Comparison of ENCODE assay signal across 25 cellular contexts in genomic region chr14:59455411-59455810, GRCh38. TPM values are rescaled to one million over a fixed set of nuclear protein-coding genes. Genes with fewer than 3 reads are reported as not detected.
DNase-seq lines count a peak whose midpoint lies in the region; ATAC-seq, FAIRE-seq and TF ChIP-seq lines count a peak whose summit lies in the region.
"Had no signal": no experiment of that assay in that cellular context is flagged by ENCODE, and none has a peak within 500 bp of the region (broad histone marks: within the 10 kb centered on the region; RNA-seq: fewer than 3 reads in every experiment).

No MANE protein-coding gene starts in this region.

- H3K4me2 ChIP-seq in SK-N-SH, result no peak overlapping the region

- peak; percentile 34 for ATAC-seq in SK-N-SH treated with all-trans-retinoic acid at 6 μM for 48 hours
- peak; percentile 55 for ATAC-seq in aorta (ENCODE audit: low FRiP score)
- ATAC-seq: HCT116, K562 had no signal

- H3K36me3 ChIP-seq in SK-N-SH (replicated peaks in 1 of 2; ENCODE audit: control insufficient read depth in 1 of 2, insufficient read depth in 2 of 2, low read length in 1 of 2) (peaks cover 53 to 73% of the 10 kb centered on the region in 2 experiments), ascending aorta (no peaks in the 10 kb centered on the region), aorta (ENCODE audit: control insufficient read depth in 1 of 2, insufficient read depth in 2 of 2, low read length in 1 of 2) (peaks cover 0 to 2% of the 10 kb centered on the region in 2 donors)
- H3K36me3 ChIP-seq: neutrophil had no signal

- H3K79me2 ChIP-seq in SK-N-SH (ENCODE audit: insufficient read depth), result peaks cover 11% of the 10 kb centered on the region; the same call in 1 of the 2 replicates

- no peak overlapping the region for H3K4me3 ChIP-seq in SK-N-SH (ENCODE audit: low read depth in 2 of 2, low read length in 1 of 2)
- no peak overlapping the region for H3K4me3 ChIP-seq in ascending aorta
- no peak overlapping the region for H3K4me3 ChIP-seq in foreskin fibroblast (ENCODE audit: low read depth in 1 of 2, low read length in 2 of 2)
- H3K4me3 ChIP-seq in aorta (ENCODE audit: low read length in 2 of 2), result no peak overlapping the region
- H3K4me3 ChIP-seq: K562, spleen, upper lobe of left lung had no signal

- POLR2A ChIA-PET in SK-N-SH (lab: Yijun Ruan, JAX) (no interaction called here), GM10248 (lab: Yijun Ruan, JAX) (no interaction called here)

- H3K9me2 ChIP-seq in SK-N-SH, result no peaks in the 10 kb centered on the region

- TF ChIP-seq RAD21 in SK-N-SH (IDR thresholded peaks at IDR 0.05; ENCODE audit: low read length), result no peak

- H3K4me1 ChIP-seq in SK-N-SH (ENCODE audit: control insufficient read depth in 1 of 2, insufficient read depth in 2 of 2, low read depth in 1 of 2, low read length in 1 of 2) (peaks cover 0 to 11% of the 10 kb centered on the region in 2 experiments; a peak in 2 of 4 replicates), ascending aorta (peaks cover 0 to 14% of the 10 kb centered on the region in 2 donors), aorta (ENCODE audit: control insufficient read depth in 1 of 2, insufficient read depth in 2 of 2, low read length in 2 of 2) (peaks cover 0 to 3% of the 10 kb centered on the region in 2 donors)
- H3K4me1 ChIP-seq: spleen, upper lobe of left lung had no signal

- DNase-seq in SK-N-SH (no peak), ascending aorta (ENCODE audit: low spot score in 2 of 2) (no peak), foreskin fibroblast (peak; percentile 77 to 85), aorta (no peak), GM10248 (ENCODE audit: extremely low spot score) (no peak), D721Med (ENCODE audit: insufficient read length, low spot score) (no peak)
- no peak for DNase-seq in activated CD8-positive, alpha-beta memory T cell treated with anti-CD3 and anti-CD28 coated beads for 24 hours
- DNase-seq: activated B cell treated with CpG ODN at 0.5 μM for 24 hours; activated CD4-positive, alpha-beta T cell treated with anti-CD3 and anti-CD28 coated beads, Interleukin-2, amount 50 U/mL, for 48 hours; activated gamma-delta T cell; GDM1; mammary epithelial cell; NCI-H1694; NCI-H2171 treated with DMSO at 0.1 percent for 48 hours; NCI-H526; spleen; stimulated activated CD4-positive, alpha-beta T cell treated with anti-CD3 and anti-CD28 coated beads, Interleukin-4, amount 100 ng/mL, for 4 hours; upper lobe of left lung had no signal

- intact Hi-C loops in ascending aorta (cut with DNase I) (no loop called here), aorta (cut with DNase I) (no loop called here)

- H4K20me1 ChIP-seq in SK-N-SH (ENCODE audit: insufficient read depth), result no peaks in the 10 kb centered on the region

- no peak for TF ChIP-seq EP300 in SK-N-SH (IDR thresholded peaks at IDR 0.05; ENCODE audit: borderline replicate concordance in 1 of 2, low read depth in 1 of 2, low read length in 1 of 2)

- H3K27ac ChIP-seq in SK-N-SH (ENCODE audit: low read depth in 2 of 2, low read length in 1 of 2) (peak overlapping the region in 1 of 2 experiments; percentile 98; a peak in 2 of 4 replicates), ascending aorta (peak overlapping the region; percentile 76 to 89), aorta (ENCODE audit: low read depth in 1 of 2, low read length in 2 of 2) (peak overlapping the region; percentile 37 to 40)
- H3K27ac ChIP-seq: neutrophil, spleen, upper lobe of left lung had no signal

- CTCF ChIA-PET in SK-N-SH (lab: Yijun Ruan, JAX) (interaction anchor here (0.8 to 1.5 kb wide), 3 partner anchors 18 to 427 kb away, joined by 3 to 4 read pairs (median 4); no protein-coding TSS in a partner anchor), GM10248 (lab: Yijun Ruan, JAX) (interaction anchor here (2.6 kb wide), 1 partner anchor 11 kb away, joined by 13 read pairs; no protein-coding TSS in a partner anchor)

- H3K27me3 ChIP-seq in SK-N-SH (ENCODE audit: insufficient read depth) (no peaks in the 10 kb centered on the region), ascending aorta (no peaks in the 10 kb centered on the region), aorta (ENCODE audit: control insufficient read depth in 1 of 2, insufficient read depth in 2 of 2, low read length in 1 of 2) (no peaks in the 10 kb centered on the region)
- H3K27me3 ChIP-seq: neutrophil, spleen, upper lobe of left lung had no signal

- peaks cover 37% of the 10 kb centered on the region for H3F3A ChIP-seq in SK-N-SH (replicated peaks; ENCODE audit: insufficient read depth)

- TF ChIP-seq CTCF in SK-N-SH (IDR thresholded peaks at IDR 0.05) (no peak), ascending aorta (IDR thresholded peaks at IDR 0.05) (no peak), foreskin fibroblast (IDR thresholded peaks at IDR 0.05; ENCODE audit: low read depth, low read length) (no peak), GM10248 (IDR thresholded peaks at IDR 0.05; ENCODE audit: control extremely low read depth, extremely low read depth, low read depth, missing control alignments) (no peak), D721Med (IDR thresholded peaks at IDR 0.05; ENCODE audit: insufficient read depth, missing control alignments) (no peak)

- 100% methylated on average over 1 of the region's 1 CpG for WGBS in SK-N-SH (ENCODE audit: low lambda C conversion rate)
- 91 to 95% methylated on average over 1 of the region's 1 CpG for WGBS in aorta, 2 donors

- no peak overlapping the region for H3K9ac ChIP-seq in SK-N-SH

- no peak for FAIRE-seq in D721Med (lab: Jason Lieb, UNC)
- FAIRE-seq: A204.1, GM12891, K562, keratinocyte had no signal

- H3K9me3 ChIP-seq in SK-N-SH, result no peaks in the 10 kb centered on the region
- no peaks in the 10 kb centered on the region for H3K9me3 ChIP-seq in ascending aorta
- H3K9me3 ChIP-seq in aorta (ENCODE audit: control insufficient read depth, low read length), result no peaks in the 10 kb centered on the region
- H3K9me3 ChIP-seq: neutrophil, spleen, upper lobe of left lung had no signal

- no peak overlapping the region for H2AFZ ChIP-seq in SK-N-SH (ENCODE audit: low read depth)

TF ChIP-seq in SK-N-SH treated with all-trans-retinoic acid at 6 μM for 48 hours, 23 proteins besides CTCF, POLR2A, EP300 and RAD21 (continues in another document):
- no peak for TF ChIP-seq POU6F1 (CRISPR knock-in tag; IDR thresholded peaks at IDR 0.05; ENCODE audit: borderline replicate concordance, low read depth)

TF ChIP-seq in SK-N-SH, 30 proteins besides CTCF, POLR2A, EP300 and RAD21 (continues in another document):
- no peak for TF ChIP-seq RFX5 (IDR thresholded peaks at IDR 0.05; ENCODE audit: low read length)
- no peak for TF ChIP-seq USF2 (IDR thresholded peaks at IDR 0.05; ENCODE audit: borderline replicate concordance, low read depth, low read length)
- TF ChIP-seq NRF1 (IDR thresholded peaks at IDR 0.05; ENCODE audit: low read depth, low read length), result no peak
- no peak for TF ChIP-seq REST (IDR thresholded peaks at IDR 0.05; ENCODE audit: low read depth, low read length)
- TF ChIP-seq YY1 (IDR thresholded peaks at IDR 0.05; ENCODE audit: low read depth), result no peak
- no peak for TF ChIP-seq ELF1 (IDR thresholded peaks at IDR 0.05)
- no peak for TF ChIP-seq FOSL2 (IDR thresholded peaks at IDR 0.05; ENCODE audit: borderline replicate concordance, low read depth)
- TF ChIP-seq GABPA (IDR thresholded peaks at IDR 0.05; ENCODE audit: low read depth), result no peak

RNA-seq across cellular contexts. Expression of gene GPR135, which starts 9.8 kb away (rescaled TPM):
- polyA plus RNA-seq in SK-N-SH (2012; rRNA removed) (2.1 and 2.3 TPM in 2 replicates), aorta (1 to 10 TPM in 1 of 2 donors, under 1 TPM in 1; 0.50 to 3.8 TPM)
- polyA plus RNA-seq in SK-N-SH (2012; cell fraction: cytosol; rRNA removed), result 0.41 and 0.52 TPM in 2 replicates
- polyA plus RNA-seq in SK-N-SH (2012; cell fraction: nucleus; rRNA removed), result 15.9 and 18.1 TPM in 2 replicates
- total RNA-seq in ascending aorta (4.7 TPM), aorta (1 to 10 TPM; 7.4 to 9.0 TPM)

RNA-seq across cellular contexts. Expression of gene L3HYPDH, which starts 28.8 kb away (rescaled TPM):
- polyA plus RNA-seq in SK-N-SH (2012; rRNA removed) (66.2 and 120 TPM in 2 replicates), aorta (10 to 100 TPM; 20.4 to 34.4 TPM)
- 32.0 and 34.4 TPM in 2 replicates for polyA plus RNA-seq in SK-N-SH (2012; cell fraction: cytosol; rRNA removed)
- 242 and 548 TPM in 2 replicates for polyA plus RNA-seq in SK-N-SH (2012; cell fraction: nucleus; rRNA removed)
- total RNA-seq in ascending aorta (35.0 TPM), aorta (10 to 100 TPM; 31.4 to 53.1 TPM)

RNA-seq across cellular contexts. Expression of gene JKAMP, which starts 28.9 kb away (rescaled TPM):
- 95.4 and 146 TPM in 2 replicates for polyA plus RNA-seq in SK-N-SH (2012; rRNA removed)
- polyA plus RNA-seq in SK-N-SH (2012; cell fraction: cytosol; rRNA removed), result 133 and 160 TPM in 2 replicates
- 97.0 and 184 TPM in 2 replicates for polyA plus RNA-seq in SK-N-SH (2012; cell fraction: nucleus; rRNA removed)
- total RNA-seq in ascending aorta, result 28.2 TPM
- 10 to 100 TPM; 29.2 to 31.9 TPM for total RNA-seq in aorta
- 10 to 100 TPM; 19.2 to 54.4 TPM for polyA plus RNA-seq in aorta

Comparison
In these comparisons a context has a peak if more than half of its experiments do, and no peak if none do; other contexts are left out.
1. DNase-seq: peak in foreskin fibroblast (2 of 2); none in SK-N-SH (single experiment), ascending aorta (0 of 2), aorta (0 of 2), GM10248 (single experiment), D721Med (single experiment) and activated CD8-positive, alpha-beta memory T cell treated with anti-CD3 and anti-CD28 coated beads for 24 hours (single experiment).